In the genomic region with DNA sequence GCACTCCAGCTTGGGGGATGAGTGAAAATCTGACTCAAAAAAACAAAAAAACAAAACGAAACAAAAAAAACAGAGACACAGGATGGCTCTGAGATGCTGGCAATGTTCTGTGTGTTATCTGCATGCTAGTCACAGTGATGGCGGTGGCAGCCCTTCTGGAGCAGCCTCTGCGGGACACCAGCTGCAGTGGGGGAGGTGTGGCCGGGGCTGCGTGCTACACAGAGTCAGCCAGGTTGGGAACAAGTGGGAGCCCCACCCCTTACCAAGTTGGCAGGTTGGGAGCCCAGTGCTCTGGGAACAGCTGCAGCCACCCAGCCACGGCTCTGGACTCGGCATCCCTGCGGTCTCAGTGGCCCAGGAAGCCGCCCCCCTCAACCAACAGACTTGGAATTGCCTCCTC, we compare ENCODE assay signal across 1 cellular context.
TF ChIP-seq lines count a peak whose summit lies in the region.

No MANE protein-coding gene starts in this region.

TF ChIP-seq in WTC11, 78 proteins besides CTCF, POLR2A, EP300 and RAD21:
- TF ChIP-seq FOXP1 (CRISPR knock-in tag; IDR thresholded peaks at IDR 0.05; ENCODE audit: borderline replicate concordance), result no peak
